21 cellular contexts compared by ENCODE assay signal in the genomic region with DNA sequence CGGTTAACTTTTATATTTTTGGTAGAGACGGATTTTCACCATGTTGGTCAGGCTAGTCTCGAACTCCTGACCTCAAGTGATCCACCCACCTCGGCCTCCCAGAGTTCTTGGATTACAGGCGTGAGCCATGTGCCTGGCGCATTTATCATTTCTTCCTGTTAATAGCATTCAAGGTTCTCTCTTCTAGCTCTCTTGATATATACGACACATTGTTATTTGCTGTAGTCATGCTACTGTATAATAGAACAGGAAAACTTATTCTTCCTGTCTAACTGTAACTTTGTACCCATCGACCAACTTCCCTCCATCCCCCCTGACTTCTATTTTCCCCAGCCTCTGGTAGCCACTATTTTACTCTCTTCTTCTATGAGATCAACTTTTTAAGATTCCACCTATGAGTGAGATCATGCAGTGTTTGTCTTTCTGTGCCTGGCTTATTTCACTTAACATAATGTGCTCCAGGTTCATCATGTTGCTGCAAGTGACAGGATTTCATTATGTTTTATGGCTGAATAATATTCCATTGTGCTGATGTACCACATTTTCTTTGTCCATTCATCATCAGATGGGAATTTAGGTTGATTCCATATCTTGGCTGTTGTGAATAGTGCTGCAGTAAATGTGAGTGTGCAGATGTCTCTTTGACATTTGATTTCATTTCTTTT.
DNase-seq lines count a peak whose midpoint lies in the region; ATAC-seq and TF ChIP-seq lines count a peak whose summit lies in the region.
"Had no signal": no experiment of that assay in that cellular context is flagged by ENCODE, and none has a peak within 500 bp of the region (broad histone marks: within the 10 kb centered on the region; RNA-seq: fewer than 3 reads in every experiment).

No MANE protein-coding gene starts in this region.

- no peaks in the 10 kb centered on the region for H3K27me3 ChIP-seq in naive thymus-derived CD4-positive, alpha-beta T cell (ENCODE audit: control insufficient read depth in 2 of 2, insufficient read depth in 2 of 2, low read length in 2 of 2)
- H3K27me3 ChIP-seq in transverse colon: no peaks in the 10 kb centered on the region
- H3K27me3 ChIP-seq: BE2C, SJCRH30 had no signal

- intact Hi-C loops in naive thymus-derived CD4-positive, alpha-beta T cell (cut with micrococcal nuclease): no loop called here
- intact Hi-C loops in transverse colon (cut with DNase I; ENCODE audit: low total_unique reads): no loop called here

- H3K4me1 Mint-ChIP-seq in T-helper 2 cell treated with Interferon-gamma antibody and Interleukin-4, amounts not matched to agents 5 μg/mL and 100 μg/mL, for 36 hours (ENCODE audit: low read depth): peaks cover 36% of the 10 kb centered on the region
- peaks cover 68% of the 10 kb centered on the region for H3K4me1 Mint-ChIP-seq in brain
- peaks cover 18 to 53% (median 43%) of the 10 kb centered on the region in 7 donors for H3K4me1 Mint-ChIP-seq in naive thymus-derived CD4-positive, alpha-beta T cell
- peaks cover 52% of the 10 kb centered on the region for H3K4me1 Mint-ChIP-seq in stimulated activated memory B cell treated with anti-CD40 and anti-IgM and Interleukin-4, amounts not matched to agents 10 μg/mL and 1 μg/mL and 100 μg/mL, for 72 hours

- 89 to 92% methylated on average over 8 of the region's 8 CpGs for WGBS in transverse colon (ENCODE audit: low coverage in 1 of 2), 2 donors

- no peak for ATAC-seq in naive thymus-derived CD4-positive, alpha-beta T cell
- ATAC-seq in stimulated activated memory B cell treated with anti-CD40 and anti-IgM and Interleukin-4, amounts not matched to agents 10 μg/mL and 1 μg/mL and 100 μg/mL, for 72 hours: no peak
- ATAC-seq: GM12878 had no signal

- H3K4me1 ChIP-seq in naive thymus-derived CD4-positive, alpha-beta T cell (ENCODE audit: control insufficient read depth in 2 of 2, insufficient read depth in 2 of 2, low read length in 2 of 2): peaks cover 0 to 27% of the 10 kb centered on the region in 2 donors
- H3K4me1 ChIP-seq in transverse colon: peaks cover 11 to 19% (median 15%) of the 10 kb centered on the region in 4 donors

- TF ChIP-seq EP300 in transverse colon (IDR thresholded peaks at IDR 0.05; ENCODE audit: low read depth): no peak

- POLR2A ChIA-PET in naive thymus-derived CD4-positive, alpha-beta T cell (lab: Charles Lee): interaction anchor here (0.5 to 1.1 kb wide), 2 partner anchors 206 to 1695 kb away, joined by 4 to 5 read pairs; no protein-coding TSS in a partner anchor

- no peak overlapping the region for H3K4me3 Mint-ChIP-seq in T-helper 2 cell treated with Interferon-gamma antibody and Interleukin-4, amounts not matched to agents 5 μg/mL and 100 μg/mL, for 36 hours
- H3K4me3 Mint-ChIP-seq in brain: peak overlapping the region in 1 of 5 experiments; percentile 23
- H3K4me3 Mint-ChIP-seq in naive thymus-derived CD4-positive, alpha-beta T cell: peak overlapping the region in 1 of 10 donors; percentile 4
- H3K4me3 Mint-ChIP-seq in stimulated activated memory B cell treated with anti-CD40 and anti-IgM and Interleukin-4, amounts not matched to agents 10 μg/mL and 1 μg/mL and 100 μg/mL, for 72 hours: no peak overlapping the region
- H3K4me3 Mint-ChIP-seq: CD4-positive, alpha-beta memory T cell had no signal

- no peak for TF ChIP-seq POLR2A in transverse colon (IDR thresholded peaks at IDR 0.05)

- no peaks in the 10 kb centered on the region for H3K27me3 Mint-ChIP-seq in T-helper 2 cell treated with Interferon-gamma antibody and Interleukin-4, amounts not matched to agents 5 μg/mL and 100 μg/mL, for 36 hours (ENCODE audit: low read depth)
- H3K27me3 Mint-ChIP-seq in brain: no peaks in the 10 kb centered on the region
- no peaks in the 10 kb centered on the region for H3K27me3 Mint-ChIP-seq in naive thymus-derived CD4-positive, alpha-beta T cell
- H3K27me3 Mint-ChIP-seq in stimulated activated memory B cell treated with anti-CD40 and anti-IgM and Interleukin-4, amounts not matched to agents 10 μg/mL and 1 μg/mL and 100 μg/mL, for 72 hours: no peaks in the 10 kb centered on the region
- H3K27me3 Mint-ChIP-seq: CD4-positive, alpha-beta memory T cell had no signal

- H3K9me3 Mint-ChIP-seq in T-helper 2 cell treated with Interferon-gamma antibody and Interleukin-4, amounts not matched to agents 5 μg/mL and 100 μg/mL, for 36 hours: no peaks in the 10 kb centered on the region
- H3K9me3 Mint-ChIP-seq in brain: peaks cover 0 to 4% (median 0%) of the 10 kb centered on the region in 5 experiments
- H3K9me3 Mint-ChIP-seq in naive thymus-derived CD4-positive, alpha-beta T cell: no peaks in the 10 kb centered on the region
- H3K9me3 Mint-ChIP-seq in stimulated activated memory B cell treated with anti-CD40 and anti-IgM and Interleukin-4, amounts not matched to agents 10 μg/mL and 1 μg/mL and 100 μg/mL, for 72 hours: no peaks in the 10 kb centered on the region
- H3K9me3 Mint-ChIP-seq: CD4-positive, alpha-beta memory T cell had no signal

- in situ Hi-C loops in transverse colon (cut with MboI; ENCODE audit: low pct_ligation_motif_present in 1 of 4, low pct_unique_long_range_greater_than_20kb in 1 of 4, low sequenced_read_pairs in 3 of 4): no loop called here
- in situ Hi-C loops in GM13977 (cut with MboI; ENCODE audit: low pct_unique_long_range_greater_than_20kb, low sequenced_read_pairs, unreplicated experiment): no loop called here

- no peak for DNase-seq in T-helper 2 cell treated with Interferon-gamma antibody and Interleukin-4, amounts not matched to agents 5 μg/mL and 100 μg/mL, for 36 hours (ENCODE audit: low spot score)
- no peak for DNase-seq in T-helper 2 cell
- no peak for DNase-seq in naive thymus-derived CD4-positive, alpha-beta T cell
- no peak for DNase-seq in transverse colon
- no peak for DNase-seq in GM13977 (ENCODE audit: low spot score)
- no peak for DNase-seq in NK-92 treated with Interleukin-12 subunit alpha and Interleukin-12 subunit beta, amount 100 ng/mL, for 24 hours (lab: John Stamatoyannopoulos, UW)
- DNase-seq: BE2C; CD4-positive, alpha-beta memory T cell; DMS153; EL; KG1; NCI-H1048; NCI-H1436; NCI-H2029; NCI-H345; NCI-H524 treated with DMSO at 0.1 percent for 48 hours; SJCRH30 had no signal

- TF ChIP-seq CTCF in brain (conservative IDR thresholded peaks at IDR 0.05): no peak
- TF ChIP-seq CTCF in transverse colon (IDR thresholded peaks at IDR 0.05): no peak
- no peak for TF ChIP-seq CTCF in GM13977 (IDR thresholded peaks at IDR 0.05; ENCODE audit: extremely low read depth, insufficient read depth, missing control alignments)

- no peak overlapping the region for H3K4me3 ChIP-seq in naive thymus-derived CD4-positive, alpha-beta T cell (ENCODE audit: low read length)
- H3K4me3 ChIP-seq in transverse colon: no peak overlapping the region
- H3K4me3 ChIP-seq: GM12878, SJCRH30 had no signal

- no peaks in the 10 kb centered on the region for H3K36me3 ChIP-seq in naive thymus-derived CD4-positive, alpha-beta T cell (ENCODE audit: control insufficient read depth in 2 of 3, insufficient read depth in 3 of 3, low read length in 3 of 3)
- no peaks in the 10 kb centered on the region for H3K36me3 ChIP-seq in transverse colon
- H3K36me3 ChIP-seq: SJCRH30 had no signal

- CTCF ChIA-PET in naive thymus-derived CD4-positive, alpha-beta T cell (lab: Charles Lee): no interaction called here

- peak overlapping the region; percentile 7 for H3K27ac Mint-ChIP-seq in T-helper 2 cell treated with Interferon-gamma antibody and Interleukin-4, amounts not matched to agents 5 μg/mL and 100 μg/mL, for 36 hours
- peak overlapping the region in 4 of 5 experiments; percentile 3 to 93 (median 35) for H3K27ac Mint-ChIP-seq in brain
- peak overlapping the region in 5 of 9 donors; percentile 0 to 85 (median 6) for H3K27ac Mint-ChIP-seq in naive thymus-derived CD4-positive, alpha-beta T cell
- H3K27ac Mint-ChIP-seq in stimulated activated memory B cell treated with anti-CD40 and anti-IgM and Interleukin-4, amounts not matched to agents 10 μg/mL and 1 μg/mL and 100 μg/mL, for 72 hours: no peak overlapping the region
- H3K27ac Mint-ChIP-seq: CD4-positive, alpha-beta memory T cell had no signal

- H3K9me3 ChIP-seq in naive thymus-derived CD4-positive, alpha-beta T cell (ENCODE audit: control insufficient read depth in 2 of 3, low read length in 3 of 3): no peaks in the 10 kb centered on the region
- H3K9me3 ChIP-seq in transverse colon: no peaks in the 10 kb centered on the region
- H3K9me3 ChIP-seq: BE2C, SJCRH30 had no signal

- peaks cover 13% of the 10 kb centered on the region for H3K36me3 Mint-ChIP-seq in T-helper 2 cell treated with Interferon-gamma antibody and Interleukin-4, amounts not matched to agents 5 μg/mL and 100 μg/mL, for 36 hours (ENCODE audit: low read depth)
- no peaks in the 10 kb centered on the region for H3K36me3 Mint-ChIP-seq in brain
- H3K36me3 Mint-ChIP-seq in naive thymus-derived CD4-positive, alpha-beta T cell: peaks cover 0 to 19% (median 0%) of the 10 kb centered on the region in 5 donors
- peaks cover 11% of the 10 kb centered on the region for H3K36me3 Mint-ChIP-seq in stimulated activated memory B cell treated with anti-CD40 and anti-IgM and Interleukin-4, amounts not matched to agents 10 μg/mL and 1 μg/mL and 100 μg/mL, for 72 hours
- H3K36me3 Mint-ChIP-seq: CD4-positive, alpha-beta memory T cell had no signal

- H3K27ac ChIP-seq in naive thymus-derived CD4-positive, alpha-beta T cell (ENCODE audit: low read depth, low read length): no peak overlapping the region
- peak overlapping the region in 3 of 4 donors; percentile 42 to 50 (median 43) for H3K27ac ChIP-seq in transverse colon
- H3K27ac ChIP-seq: 22Rv1, SJCRH30 had no signal
